1 cellular context compared by ENCODE assay signal in the genomic region with DNA sequence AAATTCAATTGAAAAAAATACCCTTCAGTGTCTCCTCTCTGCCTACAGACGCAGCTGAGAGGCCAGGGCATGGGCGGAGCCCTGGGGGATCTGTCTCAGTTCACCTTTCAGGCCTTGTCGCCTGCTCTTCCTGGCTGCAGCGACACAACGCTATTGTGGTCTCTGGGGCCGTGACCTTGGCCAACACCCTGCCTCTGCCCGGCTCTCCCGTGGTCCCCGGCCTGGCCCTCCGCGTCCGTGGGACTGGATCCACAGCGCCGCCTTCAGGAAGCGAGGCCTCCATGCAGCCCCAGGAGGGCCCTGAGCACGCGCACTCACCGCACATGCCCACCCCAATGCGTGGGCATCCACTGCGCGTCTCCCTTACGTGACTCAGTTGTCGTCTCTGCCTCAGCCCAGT.
TF ChIP-seq lines count a peak whose summit lies in the region.

No MANE protein-coding gene starts in this region.

TF ChIP-seq in WTC11, 78 proteins besides CTCF, POLR2A, EP300 and RAD21 (continued from another document):
- TF ChIP-seq, protein P1, sequence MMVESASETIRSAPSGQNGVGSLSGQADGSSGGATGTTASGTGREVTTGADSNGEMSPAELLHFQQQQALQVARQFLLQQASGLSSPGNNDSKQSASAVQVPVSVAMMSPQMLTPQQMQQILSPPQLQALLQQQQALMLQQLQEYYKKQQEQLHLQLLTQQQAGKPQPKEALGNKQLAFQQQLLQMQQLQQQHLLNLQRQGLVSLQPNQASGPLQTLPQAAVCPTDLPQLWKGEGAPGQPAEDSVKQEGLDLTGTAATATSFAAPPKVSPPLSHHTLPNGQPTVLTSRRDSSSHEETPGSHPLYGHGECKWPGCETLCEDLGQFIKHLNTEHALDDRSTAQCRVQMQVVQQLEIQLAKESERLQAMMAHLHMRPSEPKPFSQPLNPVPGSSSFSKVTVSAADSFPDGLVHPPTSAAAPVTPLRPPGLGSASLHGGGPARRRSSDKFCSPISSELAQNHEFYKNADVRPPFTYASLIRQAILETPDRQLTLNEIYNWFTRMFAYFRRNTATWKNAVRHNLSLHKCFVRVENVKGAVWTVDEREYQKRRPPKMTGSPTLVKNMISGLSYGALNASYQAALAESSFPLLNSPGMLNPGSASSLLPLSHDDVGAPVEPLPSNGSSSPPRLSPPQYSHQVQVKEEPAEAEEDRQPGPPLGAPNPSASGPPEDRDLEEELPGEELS (CRISPR knock-in tag; IDR thresholded peaks at IDR 0.05), result no peak
- TF ChIP-seq NR3C1 (CRISPR knock-in tag; conservative IDR thresholded peaks at IDR 0.05; ENCODE audit: low read depth), result no peak
- no peak for TF ChIP-seq ATF6 (CRISPR knock-in tag; IDR thresholded peaks at IDR 0.05)
- no peak for TF ChIP-seq NR1H2 (CRISPR knock-in tag; IDR thresholded peaks at IDR 0.05)
- no peak for TF ChIP-seq ZNF263 (CRISPR knock-in tag; IDR thresholded peaks at IDR 0.05; ENCODE audit: low read depth)
- TF ChIP-seq SMAD3 (CRISPR knock-in tag; IDR thresholded peaks at IDR 0.05; ENCODE audit: borderline replicate concordance), result no peak
- no peak for TF ChIP-seq ATF2 (CRISPR knock-in tag; IDR thresholded peaks at IDR 0.05; ENCODE audit: borderline replicate concordance, low read depth)
- TF ChIP-seq FOXK1 (CRISPR knock-in tag; IDR thresholded peaks at IDR 0.05), result no peak
- no peak for TF ChIP-seq USF1 (CRISPR knock-in tag; IDR thresholded peaks at IDR 0.05)
- TF ChIP-seq, protein P2, sequence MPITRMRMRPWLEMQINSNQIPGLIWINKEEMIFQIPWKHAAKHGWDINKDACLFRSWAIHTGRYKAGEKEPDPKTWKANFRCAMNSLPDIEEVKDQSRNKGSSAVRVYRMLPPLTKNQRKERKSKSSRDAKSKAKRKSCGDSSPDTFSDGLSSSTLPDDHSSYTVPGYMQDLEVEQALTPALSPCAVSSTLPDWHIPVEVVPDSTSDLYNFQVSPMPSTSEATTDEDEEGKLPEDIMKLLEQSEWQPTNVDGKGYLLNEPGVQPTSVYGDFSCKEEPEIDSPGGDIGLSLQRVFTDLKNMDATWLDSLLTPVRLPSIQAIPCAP (CRISPR knock-in tag; IDR thresholded peaks at IDR 0.05), result no peak
- TF ChIP-seq CBFB (CRISPR knock-in tag; IDR thresholded peaks at IDR 0.05; ENCODE audit: low read depth), result no peak
- TF ChIP-seq RELA (CRISPR knock-in tag; IDR thresholded peaks at IDR 0.05; ENCODE audit: borderline replicate concordance), result no peak
- TF ChIP-seq NFATC4 (CRISPR knock-in tag; IDR thresholded peaks at IDR 0.05), result no peak
- TF ChIP-seq FOXP1 (CRISPR knock-in tag; IDR thresholded peaks at IDR 0.05; ENCODE audit: borderline replicate concordance), result no peak
- peak; percentile 60; the same call in 1 of the 2 replicates for TF ChIP-seq ESRRA (CRISPR knock-in tag; IDR thresholded peaks at IDR 0.05; ENCODE audit: borderline replicate concordance)
- TF ChIP-seq NFE2L1 (CRISPR knock-in tag; IDR thresholded peaks at IDR 0.05), result no peak
- no peak for TF ChIP-seq MYBL2 (CRISPR knock-in tag; IDR thresholded peaks at IDR 0.05)
- TF ChIP-seq TP53 (CRISPR knock-in tag; IDR thresholded peaks at IDR 0.05), result no peak
